In genomic region chr3:195184716-195185421, GRCh38 we compare ENCODE assay signal across 22 cellular contexts.
DNase-seq lines count a peak whose midpoint lies in the region; ATAC-seq and TF ChIP-seq lines count a peak whose summit lies in the region.
"Had no signal": no experiment of that assay in that cellular context is flagged by ENCODE, and none has a peak within 500 bp of the region (broad histone marks: within the 10 kb centered on the region; RNA-seq: fewer than 3 reads in every experiment).

No MANE protein-coding gene starts in this region.

- CTCF ChIA-PET in activated CD4-positive, alpha-beta T cell treated with anti-CD3 and anti-CD28 coated beads, Interleukin-2, amount 10 ng/mL, durations not matched to agents 7 days and 5 days (lab: Charles Lee) = interaction anchor here (0.7 to 1.0 kb wide), 4 partner anchors 11 to 665 kb away, joined by 3 to 9 read pairs (median 6); no protein-coding TSS in a partner anchor
- CTCF ChIA-PET in IMR-90 (lab: Yijun Ruan, JAX) = interaction anchor here (0.6 kb wide), 1 partner anchor 16 kb away, joined by 6 read pairs; no protein-coding TSS in a partner anchor

- dilution Hi-C loops in IMR-90 (cut with HindIII; ENCODE audit: low sequenced_read_pairs, unreplicated experiment) = no loop called here

- in situ Hi-C loops in IMR-90 (cut with MboI; ENCODE audit: low sequenced_read_pairs) = no loop called here

- ATAC-seq in IMR-90 (ENCODE audit: low read depth) (no peak), GM19328 (IDR thresholded peaks at IDR 0.05; ENCODE audit: unreplicated experiment) (no peak)

- H3K56ac ChIP-seq in IMR-90 (ENCODE audit: extremely low read depth, insufficient read depth, low read length) = no peak overlapping the region

- no peaks in the 10 kb centered on the region for H3K27me3 Mint-ChIP-seq in activated CD4-positive, alpha-beta T cell treated with anti-CD3 and anti-CD28 coated beads, Interleukin-2, amount 10 ng/mL, durations not matched to agents 7 days and 5 days
- H3K27me3 Mint-ChIP-seq: central memory CD8-positive, alpha-beta T cell had no signal

- no peaks in the 10 kb centered on the region for H4K20me1 ChIP-seq in IMR-90 (ENCODE audit: insufficient read depth, low read length)

- H2BK120ac ChIP-seq in IMR-90 (ENCODE audit: low read depth, low read length) = peak overlapping the region; percentile 83; the same call in 1 of the 2 replicates

- TF ChIP-seq RAD21 in IMR-90 (IDR thresholded peaks at IDR 0.05; ENCODE audit: low read length) = no peak

- H3K27ac ChIP-seq in IMR-90 (ENCODE audit: insufficient read depth, low read length) (no peak overlapping the region), esophagus (ENCODE audit: low read depth in 2 of 2, low read length in 1 of 2) (peak overlapping the region; percentile 77 to 86), sigmoid colon (peak overlapping the region in 3 of 4 donors; percentile 25 to 73 (median 66))
- H3K27ac ChIP-seq: adrenal gland, foreskin keratinocyte, HL-60, pancreas had no signal

- peak overlapping the region in 1 of 2 experiments; percentile 54; a peak in 2 of 4 replicates for H4K8ac ChIP-seq in IMR-90 (ENCODE audit: low read depth in 2 of 2, low read length in 2 of 2)

- no peaks in the 10 kb centered on the region for H3K9me3 ChIP-seq in IMR-90 (ENCODE audit: control insufficient read depth, insufficient read depth, low read length)
- no peaks in the 10 kb centered on the region for H3K9me3 ChIP-seq in esophagus (ENCODE audit: control insufficient read depth in 2 of 2, insufficient read depth in 1 of 2, low read depth in 1 of 2, low read length in 1 of 2)
- H3K9me3 ChIP-seq in sigmoid colon = no peaks in the 10 kb centered on the region
- H3K9me3 ChIP-seq: adrenal gland, pancreas, transverse colon had no signal

- no peak overlapping the region; the same call in 2 of the 3 replicates for H2BK15ac ChIP-seq in IMR-90 (ENCODE audit: low read depth, low read length)

- H3K23ac ChIP-seq in IMR-90 (ENCODE audit: low read depth, low read length) = no peak overlapping the region; the same call in 1 of the 2 replicates

- no peak overlapping the region for H3K4me3 Mint-ChIP-seq in activated CD4-positive, alpha-beta T cell treated with anti-CD3 and anti-CD28 coated beads, Interleukin-2, amount 10 ng/mL, durations not matched to agents 7 days and 5 days
- H3K4me3 Mint-ChIP-seq: central memory CD8-positive, alpha-beta T cell had no signal

- no peak overlapping the region for H3K4me2 ChIP-seq in IMR-90 (ENCODE audit: low read depth, low read length)

- peaks cover 37% of the 10 kb centered on the region for H3K4me1 Mint-ChIP-seq in activated CD4-positive, alpha-beta T cell treated with anti-CD3 and anti-CD28 coated beads, Interleukin-2, amount 10 ng/mL, durations not matched to agents 7 days and 5 days

- H3K9ac ChIP-seq in IMR-90 (ENCODE audit: low read depth, low read length) = no peak overlapping the region

- H3K27ac Mint-ChIP-seq in activated CD4-positive, alpha-beta T cell treated with anti-CD3 and anti-CD28 coated beads, Interleukin-2, amount 10 ng/mL, durations not matched to agents 7 days and 5 days = peak overlapping the region; percentile 20

- TF ChIP-seq POLR2A in IMR-90 (IDR thresholded peaks at IDR 0.05; ENCODE audit: low read depth, low read length) (no peak), sigmoid colon (IDR thresholded peaks at IDR 0.05) (no peak)

- H3K36me3 Mint-ChIP-seq in activated CD4-positive, alpha-beta T cell treated with anti-CD3 and anti-CD28 coated beads, Interleukin-2, amount 10 ng/mL, durations not matched to agents 7 days and 5 days (ENCODE audit: low read depth) = peaks cover 3% of the 10 kb centered on the region

- peak overlapping the region; percentile 38 for H4K91ac ChIP-seq in IMR-90 (ENCODE audit: insufficient read depth, low read depth, low read length)

- DNase-seq in activated CD4-positive, alpha-beta T cell treated with anti-CD3 and anti-CD28 coated beads, Interleukin-2, amount 10 ng/mL, durations not matched to agents 7 days and 5 days = no peak
- no peak for DNase-seq in activated CD4-positive, alpha-beta T cell treated with anti-CD3 and anti-CD28 coated beads, Interleukin-2, amount 50 U/mL, for 4 hours
- DNase-seq in IMR-90 (peak; percentile 26), sigmoid colon (peak; percentile 45), SW 1271 (lab: John Stamatoyannopoulos, UW) (no peak), NCI-H128 (lab: John Stamatoyannopoulos, UW; ENCODE audit: unreplicated experiment) (no peak)
- DNase-seq: 8988T; C1 segment of cervical spinal cord; DMS53; effector CD8-positive, alpha-beta T cell; MV-4-11; NCI-H2081 treated with DMSO at 0.1 percent for 48 hours; NCI-H69; OCI-M1; pancreas; transverse colon had no signal

- H2BK5ac ChIP-seq in IMR-90 (ENCODE audit: low read depth, low read length, poor library complexity, severe bottlenecking) = no peak overlapping the region

- H3K27me3 ChIP-seq in IMR-90 (ENCODE audit: control insufficient read depth, insufficient read depth, low read length) = no peaks in the 10 kb centered on the region
- no peaks in the 10 kb centered on the region for H3K27me3 ChIP-seq in esophagus (ENCODE audit: control insufficient read depth in 1 of 2, insufficient read depth in 2 of 2, low read length in 2 of 2)
- H3K27me3 ChIP-seq in sigmoid colon = no peaks in the 10 kb centered on the region
- H3K27me3 ChIP-seq: adrenal gland, foreskin keratinocyte, pancreas, transverse colon had no signal

- H3K4me1 ChIP-seq in IMR-90 (ENCODE audit: control insufficient read depth, insufficient read depth, low read length) (peaks cover 25% of the 10 kb centered on the region), esophagus (ENCODE audit: control insufficient read depth in 2 of 2, insufficient read depth in 2 of 2, low read length in 1 of 2) (peaks cover 14 to 21% of the 10 kb centered on the region in 2 donors), sigmoid colon (peaks cover 0 to 78% (median 74%) of the 10 kb centered on the region in 4 donors)
- H3K4me1 ChIP-seq: pancreas had no signal

- BruUV-seq in IMR-90 (replicated peaks; lab: Mats Ljungman, UMichigan) = no TSS peak

- peak in 1 of 4 donors; percentile 63 for TF ChIP-seq EP300 in sigmoid colon (IDR thresholded peaks at IDR 0.05)

- no peak overlapping the region; the same call in 1 of the 2 replicates for H2AK5ac ChIP-seq in IMR-90 (ENCODE audit: low read depth, low read length)

- H3K36me3 ChIP-seq in IMR-90 (ENCODE audit: control insufficient read depth, insufficient read depth, low read length) = no peaks in the 10 kb centered on the region
- no peaks in the 10 kb centered on the region for H3K36me3 ChIP-seq in esophagus (ENCODE audit: control insufficient read depth in 2 of 2, insufficient read depth in 2 of 2, low read length in 1 of 2)
- H3K36me3 ChIP-seq in sigmoid colon = no peaks in the 10 kb centered on the region
- H3K36me3 ChIP-seq: adrenal gland, pancreas, transverse colon had no signal

- peak overlapping the region; percentile 2; the same call in 1 of the 2 replicates for H3K18ac ChIP-seq in IMR-90 (ENCODE audit: low read depth, low read length)

- TF ChIP-seq CTCF in IMR-90 (conservative IDR thresholded peaks at IDR 0.05; ENCODE audit: low read depth, low read length) = no peak
- TF ChIP-seq CTCF in sigmoid colon (IDR thresholded peaks at IDR 0.05) = no peak

- no peak overlapping the region for H3K4me3 ChIP-seq in IMR-90 (ENCODE audit: insufficient read depth, low read depth, low read length)
- H3K4me3 ChIP-seq in esophagus (ENCODE audit: low read depth in 1 of 2, low read length in 2 of 2) = no peak overlapping the region
- no peak overlapping the region for H3K4me3 ChIP-seq in sigmoid colon
- H3K4me3 ChIP-seq: adrenal gland, pancreas, transverse colon had no signal

- H2BK20ac ChIP-seq in IMR-90 (ENCODE audit: low read depth, low read length) = peak overlapping the region; percentile 69; the same call in 1 of the 2 replicates

- peaks cover 29% of the 10 kb centered on the region for H3K9me1 ChIP-seq in IMR-90 (ENCODE audit: insufficient read depth, low read length)

- 0 out of 2 replicates have a peak overlapping the region, but pooled peaks have one; percentile 3 for H4K5ac ChIP-seq in IMR-90 (ENCODE audit: low read depth, low read length)

- WGBS in IMR-90 (ENCODE audit: extremely low coverage in 2 of 2, insufficient read length in 1 of 2), 2 experiments = 80% methylated on average over 1 of the region's 3 CpGs; no CpG with 5 or more reads in 1 of the 2 experiments
- 69 to 79% methylated on average over 3 of the region's 3 CpGs for WGBS in esophagus, 2 donors
- 78 to 89% methylated on average over 3 of the region's 3 CpGs for WGBS in sigmoid colon, 2 donors

- H3K79me1 ChIP-seq in IMR-90 (ENCODE audit: low read depth in 1 of 2, low read length in 2 of 2) = peaks cover 35 to 76% of the 10 kb centered on the region in 2 experiments

- peak overlapping the region; percentile 65; the same call in 1 of the 2 replicates for H3K4ac ChIP-seq in IMR-90 (ENCODE audit: low read depth, low read length)

- H3K14ac ChIP-seq in IMR-90 (replicated peaks; ENCODE audit: low read depth, low read length) = no peak overlapping the region; the same call in none of the 2 replicates

- H2AK9ac ChIP-seq in IMR-90 (replicated peaks; ENCODE audit: low read depth, low read length, poor library complexity) = no peak overlapping the region

- POLR2A ChIA-PET in activated CD4-positive, alpha-beta T cell treated with anti-CD3 and anti-CD28 coated beads, Interleukin-2, amount 10 ng/mL, durations not matched to agents 7 days and 5 days (lab: Charles Lee) = no interaction called here
- POLR2A ChIA-PET in IMR-90 (lab: Charles Lee; ENCODE audit: unreplicated experiment) = no interaction called here

- no peak overlapping the region for H2AFZ ChIP-seq in IMR-90 (replicated peaks; ENCODE audit: low read length, poor library complexity)

- intact Hi-C loops in IMR-90 (cut with micrococcal nuclease) (no loop called here), sigmoid colon (cut with DNase I) (no loop called here)

- H3K9me3 Mint-ChIP-seq in activated CD4-positive, alpha-beta T cell treated with anti-CD3 and anti-CD28 coated beads, Interleukin-2, amount 10 ng/mL, durations not matched to agents 7 days and 5 days = peaks cover 7% of the 10 kb centered on the region
- H3K9me3 Mint-ChIP-seq: central memory CD8-positive, alpha-beta T cell had no signal

TF ChIP-seq in IMR-90, 13 proteins besides CTCF, POLR2A, EP300 and RAD21 (continues in another document):
- TF ChIP-seq MXI1 (IDR thresholded peaks at IDR 0.05; ENCODE audit: borderline replicate concordance, low read depth, low read length) (no peak), CEBPB (IDR thresholded peaks at IDR 0.05; ENCODE audit: low read depth, low read length) (no peak), USF2 (IDR thresholded peaks at IDR 0.05; ENCODE audit: low read depth, low read length) (no peak), SMC3 (IDR thresholded peaks at IDR 0.05; ENCODE audit: low read depth, low read length) (no peak), MAFK (IDR thresholded peaks at IDR 0.05; ENCODE audit: low read depth, low read length) (no peak)

Comparison
In these comparisons a context has a peak if more than half of its experiments do, and no peak if none do; other contexts are left out.
1. DNase-seq: peak in IMR-90 (single experiment) and sigmoid colon (single experiment); none in activated CD4-positive, alpha-beta T cell treated with anti-CD3 and anti-CD28 coated beads, Interleukin-2, amount 10 ng/mL, durations not matched to agents 7 days and 5 days (single experiment), activated CD4-positive, alpha-beta T cell treated with anti-CD3 and anti-CD28 coated beads, Interleukin-2, amount 50 U/mL, for 4 hours (0 of 2), SW 1271 (0 of 2) and NCI-H128 (single experiment).